In genomic region chr4:76562851-76563803, GRCh38 we compare ENCODE assay signal across 12 cellular contexts.
DNase-seq lines count a peak whose midpoint lies in the region; ATAC-seq and TF ChIP-seq lines count a peak whose summit lies in the region.
"Had no signal": no experiment of that assay in that cellular context is flagged by ENCODE, and none has a peak within 500 bp of the region (broad histone marks: within the 10 kb centered on the region; RNA-seq: fewer than 3 reads in every experiment).

No MANE protein-coding gene starts in this region.

- no peak overlapping the region for H2AK5ac ChIP-seq in neuronal stem cell (ENCODE audit: low read depth, low read length)

- peak; percentile 46 for DNase-seq in GM23248
- peak; percentile 85 for DNase-seq in NCI-H69 (lab: John Stamatoyannopoulos, UW)
- DNase-seq in fibroblast of lung (ENCODE audit: low read depth in 2 of 2), result peak; percentile 27 to 70
- DNase-seq in psoas muscle, result no peak
- DNase-seq in testis, result no peak
- DNase-seq in neuronal stem cell (ENCODE audit: low spot score), result no peak
- DNase-seq in NCI-H2029 (lab: John Stamatoyannopoulos, UW), result no peak
- DNase-seq: activated naive CD4-positive, alpha-beta T cell treated with anti-CD3 and anti-CD28 coated beads for 36 hours; NCI-H1048; OCI-M1 had no signal

- peaks cover 37% of the 10 kb centered on the region for H3K4me1 ChIP-seq in GM23248 (ENCODE audit: insufficient read depth)
- H3K4me1 ChIP-seq in fibroblast of lung (ENCODE audit: control insufficient read depth, extremely low read depth, insufficient read depth, low read length), result peaks cover 20% of the 10 kb centered on the region
- peaks cover 27% of the 10 kb centered on the region for H3K4me1 ChIP-seq in psoas muscle
- peaks cover 9% of the 10 kb centered on the region for H3K4me1 ChIP-seq in testis
- H3K4me1 ChIP-seq in neuronal stem cell (ENCODE audit: control insufficient read depth in 2 of 2, insufficient read depth in 1 of 2, low read depth in 1 of 2, low read length in 2 of 2), result peaks cover 14 to 30% of the 10 kb centered on the region in 2 donors

- intact Hi-C loops in psoas muscle (cut with DNase I), result no loop called here
- intact Hi-C loops in testis (cut with DNase I; ENCODE audit: low total_unique reads), result no loop called here

- TF ChIP-seq CTCF in fibroblast of lung (conservative IDR thresholded peaks at IDR 0.05 in 1 of 2, IDR thresholded peaks at IDR 0.05 in 1 of 2; ENCODE audit: low read depth in 1 of 2, low read length in 2 of 2) (no peak), psoas muscle (IDR thresholded peaks at IDR 0.05) (no peak), testis (IDR thresholded peaks at IDR 0.05) (no peak)

- in situ Hi-C loops in GM23248 (cut with MboI), result no loop called here

- no peak for TF ChIP-seq POLR2A in testis (IDR thresholded peaks at IDR 0.05)

- no peak overlapping the region for H2BK15ac ChIP-seq in neuronal stem cell (ENCODE audit: low read length)

- peak overlapping the region; percentile 34 for H3K9ac ChIP-seq in GM23248
- no peak overlapping the region for H3K9ac ChIP-seq in fibroblast of lung (ENCODE audit: insufficient read depth, low read length)
- H3K9ac ChIP-seq in neuronal stem cell (ENCODE audit: low read depth, low read length, poor library complexity), result no peak overlapping the region

- no peak overlapping the region for H2BK120ac ChIP-seq in neuronal stem cell (ENCODE audit: low read depth, low read length)

- no peaks in the 10 kb centered on the region for H3K9me2 ChIP-seq in GM23248 (ENCODE audit: insufficient read depth)

- H3K27me3 ChIP-seq in GM23248 (replicated peaks; ENCODE audit: insufficient read depth) (no peaks in the 10 kb centered on the region), fibroblast of lung (ENCODE audit: control insufficient read depth, insufficient read depth, low read length) (no peaks in the 10 kb centered on the region), psoas muscle (ENCODE audit: insufficient read depth in 3 of 3, low read length in 2 of 3) (no peaks in the 10 kb centered on the region), testis (no peaks in the 10 kb centered on the region), neuronal stem cell (ENCODE audit: control insufficient read depth in 3 of 3, insufficient read depth in 3 of 3, low read depth in 1 of 3, low read length in 3 of 3) (no peaks in the 10 kb centered on the region)

- H4K8ac ChIP-seq in neuronal stem cell (ENCODE audit: low read depth, low read length), result no peak overlapping the region

- H3K27ac ChIP-seq in GM23248 (peak overlapping the region; percentile 69), fibroblast of lung (ENCODE audit: insufficient read depth, low read length) (no peak overlapping the region), psoas muscle (peak overlapping the region; percentile 21), testis (no peak overlapping the region), neuronal stem cell (replicated peaks; ENCODE audit: low read length) (no peak overlapping the region)

- H3K4me3 ChIP-seq in GM23248 (peak overlapping the region; percentile 46; the same call in 1 of the 2 replicates), fibroblast of lung (replicated peaks in 1 of 4; ENCODE audit: control extremely low read depth in 1 of 4, insufficient read depth in 1 of 4, low read depth in 3 of 4, low read length in 4 of 4) (no peak overlapping the region), psoas muscle (no peak overlapping the region), testis (no peak overlapping the region), neuronal stem cell (ENCODE audit: low read length in 2 of 2) (no peak overlapping the region)
- H3K4me3 ChIP-seq: GM12878 had no signal

- H3K4me2 ChIP-seq in GM23248 (ENCODE audit: unreplicated experiment), result peak overlapping the region; percentile 74
- no peak overlapping the region for H3K4me2 ChIP-seq in fibroblast of lung (ENCODE audit: extremely low read depth, insufficient read depth, low read length)
- no peak overlapping the region for H3K4me2 ChIP-seq in neuronal stem cell (ENCODE audit: insufficient read depth, low read length, poor library complexity, severe bottlenecking)

- no peak overlapping the region for H2BK5ac ChIP-seq in neuronal stem cell (ENCODE audit: low read length)

- H3F3A ChIP-seq in GM23248 (ENCODE audit: insufficient read depth), result peaks cover 32% of the 10 kb centered on the region

- H3K4ac ChIP-seq in neuronal stem cell (ENCODE audit: low read length), result no peak overlapping the region

- H2AFZ ChIP-seq in GM23248, result no peak overlapping the region
- H2AFZ ChIP-seq in fibroblast of lung (ENCODE audit: low read length), result no peak overlapping the region
- no peak overlapping the region for H2AFZ ChIP-seq in neuronal stem cell (ENCODE audit: low read length)

- no peak overlapping the region for H3K14ac ChIP-seq in neuronal stem cell (ENCODE audit: low read length)

- H3K9me3 ChIP-seq in GM23248 (ENCODE audit: low read depth) (no peaks in the 10 kb centered on the region), fibroblast of lung (ENCODE audit: control insufficient read depth, insufficient read depth, low read depth, low read length) (no peaks in the 10 kb centered on the region), psoas muscle (no peaks in the 10 kb centered on the region), testis (no peaks in the 10 kb centered on the region), neuronal stem cell (replicated peaks in 1 of 2; ENCODE audit: control insufficient read depth in 2 of 2, insufficient read depth in 1 of 2, low read depth in 1 of 2, low read length in 2 of 2) (no peaks in the 10 kb centered on the region)

- H4K91ac ChIP-seq in neuronal stem cell (ENCODE audit: low read depth, low read length, poor library complexity), result no peak overlapping the region

- H3K23ac ChIP-seq in neuronal stem cell (ENCODE audit: low read depth, low read length, poor library complexity), result no peak overlapping the region

- 68 to 69% methylated on average over 6 of the region's 6 CpGs for WGBS in GM23248 (ENCODE audit: low coverage in 1 of 2, low lambda C conversion rate in 2 of 2, missing lambda C conversion rate in 2 of 2), 2 experiments
- 54 to 76% (median 54%) methylated on average over 6 of the region's 6 CpGs for WGBS in psoas muscle, 3 donors
- whole genome bisulfite sequencing in testis, 2 donors, result 86 to 87% methylated on average over 6 of the region's 6 CpGs
- WGBS in neuronal stem cell (ENCODE audit: extremely low coverage in 2 of 2, insufficient read length in 2 of 2, insufficient replicate concordance in 1 of 2), 2 donors, result no CpG with 5 or more reads among the region's 6 CpGs

- no peak overlapping the region for H3K18ac ChIP-seq in neuronal stem cell (ENCODE audit: low read length)

- no peaks in the 10 kb centered on the region for H3K79me1 ChIP-seq in neuronal stem cell (ENCODE audit: low read depth, low read length)

- H3K79me2 ChIP-seq in GM23248 (ENCODE audit: insufficient read depth) (no peaks in the 10 kb centered on the region), fibroblast of lung (ENCODE audit: control insufficient read depth, insufficient read depth, low read length) (no peaks in the 10 kb centered on the region)

- H4K20me1 ChIP-seq in GM23248 (ENCODE audit: insufficient read depth) (no peaks in the 10 kb centered on the region), fibroblast of lung (ENCODE audit: control insufficient read depth, extremely low read depth, insufficient read depth, low read length) (no peaks in the 10 kb centered on the region)

- H2BK12ac ChIP-seq in neuronal stem cell (ENCODE audit: low read length), result no peak overlapping the region

- ATAC-seq in psoas muscle (peak; percentile 37 to 78 (median 68)), HG02852 (IDR thresholded peaks at IDR 0.05; ENCODE audit: unreplicated experiment) (no peak)
- ATAC-seq: GM12878 had no signal

- H3K36me3 ChIP-seq in GM23248 (ENCODE audit: low read depth) (no peaks in the 10 kb centered on the region), fibroblast of lung (ENCODE audit: control insufficient read depth, insufficient read depth, low read length) (no peaks in the 10 kb centered on the region), psoas muscle (ENCODE audit: insufficient read depth in 1 of 2, low read depth in 1 of 2) (no peaks in the 10 kb centered on the region), testis (ENCODE audit: low read depth, missing control alignments) (no peaks in the 10 kb centered on the region), neuronal stem cell (replicated peaks in 1 of 2; ENCODE audit: control insufficient read depth in 2 of 2, insufficient read depth in 2 of 2, low read length in 2 of 2) (peaks cover 4 to 17% of the 10 kb centered on the region in 2 donors)

Comparison
In these comparisons a context has a peak if more than half of its experiments do, and no peak if none do; other contexts are left out.
1. DNase-seq: peak in GM23248 (single experiment), NCI-H69 (single experiment) and fibroblast of lung (2 of 2); none in psoas muscle (0 of 2), testis (single experiment), neuronal stem cell (single experiment) and NCI-H2029 (single experiment).
2. H3K27ac ChIP-seq: peak in GM23248 (single experiment) and psoas muscle (single experiment); none in fibroblast of lung (single experiment), testis (0 of 2) and neuronal stem cell (single experiment).